ENCODE assay signal across 16 cellular contexts in the genomic region with DNA sequence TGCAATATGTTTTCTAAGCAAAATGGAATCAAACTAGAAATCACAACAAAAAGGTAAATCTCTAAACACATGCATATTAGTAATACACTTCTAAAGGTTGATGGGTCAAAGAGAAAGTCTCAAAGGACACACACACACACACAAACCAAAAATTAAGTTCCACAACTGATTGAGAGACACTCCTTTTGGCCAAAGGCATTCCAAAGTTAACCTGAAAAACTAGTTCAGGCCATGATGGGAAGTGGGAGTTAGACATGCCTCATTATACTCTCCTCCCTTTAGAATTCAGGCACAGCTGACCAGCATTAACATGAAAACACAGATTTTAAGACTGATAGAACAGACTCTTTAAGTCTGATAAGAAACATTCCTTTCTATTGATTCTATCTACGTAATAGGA.
DNase-seq lines count a peak whose midpoint lies in the region; ATAC-seq and TF ChIP-seq lines count a peak whose summit lies in the region.
"Had no signal": no experiment of that assay in that cellular context is flagged by ENCODE, and none has a peak within 500 bp of the region (broad histone marks: within the 10 kb centered on the region; RNA-seq: fewer than 3 reads in every experiment).

No MANE protein-coding gene starts in this region.

- H2AFZ ChIP-seq in trophoblast cell (ENCODE audit: insufficient read depth, low read length, poor library complexity): no peak overlapping the region
- H2AFZ ChIP-seq: GM23338 had no signal

- H4K12ac ChIP-seq in trophoblast cell (ENCODE audit: low read depth, low read length): no peak overlapping the region

- no peaks in the 10 kb centered on the region for H3K36me3 ChIP-seq in trophoblast cell (ENCODE audit: control insufficient read depth in 1 of 2, insufficient read depth in 2 of 2, low read length in 2 of 2)
- no peaks in the 10 kb centered on the region for H3K36me3 ChIP-seq in effector memory CD4-positive, alpha-beta T cell (ENCODE audit: control insufficient read depth, insufficient read depth, low read length)

- DNase-seq in EH (ENCODE audit: low read depth) (peak; percentile 11), NCI-H226 (peak; percentile 45), epithelial cell of esophagus (ENCODE audit: low read depth) (peak; percentile 56), trophoblast cell (peak; percentile 81 to 95), amniotic stem cell (lab: John Stamatoyannopoulos, UW) (no peak)
- no peak for DNase-seq in effector memory CD4-positive, alpha-beta T cell
- DNase-seq: ACHN, C1 segment of cervical spinal cord, HCEC 1CT, NCI-H1105, NCI-H2081, NCI-H2171 treated with DMSO at 0.1 percent for 48 hours had no signal

- no peak overlapping the region for H3K18ac ChIP-seq in trophoblast cell (ENCODE audit: low read length)

- no peak overlapping the region for H3K23ac ChIP-seq in trophoblast cell (ENCODE audit: low read length)

- H3K4me2 ChIP-seq in trophoblast cell (ENCODE audit: low read length): no peak overlapping the region
- H3K4me2 ChIP-seq: GM23338 had no signal

- H3K27ac ChIP-seq in trophoblast cell (ENCODE audit: low read depth, low read length): peak overlapping the region; percentile 93
- H3K27ac ChIP-seq in effector memory CD4-positive, alpha-beta T cell (ENCODE audit: insufficient read depth, low read length, poor library complexity, severe bottlenecking): no peak overlapping the region

- no peak overlapping the region for H2BK12ac ChIP-seq in trophoblast cell (ENCODE audit: low read length)

- H3K79me2 ChIP-seq in trophoblast cell (ENCODE audit: control insufficient read depth, insufficient read depth, low read length, poor library complexity): no peaks in the 10 kb centered on the region

- H3K4me1 ChIP-seq in trophoblast cell (ENCODE audit: control insufficient read depth in 1 of 2, insufficient read depth in 2 of 2, low read length in 2 of 2): no peaks in the 10 kb centered on the region
- H3K4me1 ChIP-seq in effector memory CD4-positive, alpha-beta T cell (ENCODE audit: control insufficient read depth, insufficient read depth, low read length, poor library complexity, severe bottlenecking): no peaks in the 10 kb centered on the region

- no peak overlapping the region for H2BK120ac ChIP-seq in trophoblast cell (ENCODE audit: insufficient read depth, low read length, poor library complexity)

- no peak overlapping the region for H4K91ac ChIP-seq in trophoblast cell (ENCODE audit: low read depth, low read length)

- H2AK5ac ChIP-seq in trophoblast cell (ENCODE audit: low read length): no peak overlapping the region

- H3K9ac ChIP-seq in trophoblast cell (ENCODE audit: low read length): no peak overlapping the region

- H3K9me3 ChIP-seq in trophoblast cell (ENCODE audit: insufficient read depth, low read depth, low read length): no peaks in the 10 kb centered on the region
- no peaks in the 10 kb centered on the region for H3K9me3 ChIP-seq in effector memory CD4-positive, alpha-beta T cell (ENCODE audit: control insufficient read depth, low read length)

- H3K14ac ChIP-seq in trophoblast cell (ENCODE audit: low read length): no peak overlapping the region

- H3K4me3 ChIP-seq in epithelial cell of esophagus (ENCODE audit: low read length) (no peak overlapping the region), trophoblast cell (ENCODE audit: low read depth, low read length) (no peak overlapping the region)
- H3K4me3 ChIP-seq in effector memory CD4-positive, alpha-beta T cell (ENCODE audit: insufficient read depth, low read depth, low read length, poor library complexity, severe bottlenecking): no peak overlapping the region
- H3K4me3 ChIP-seq: GM12878, GM23338, K562 had no signal

- H3K27me3 ChIP-seq in trophoblast cell (ENCODE audit: insufficient read depth, low read length): no peaks in the 10 kb centered on the region
- H3K27me3 ChIP-seq in effector memory CD4-positive, alpha-beta T cell (replicated peaks; ENCODE audit: control insufficient read depth, insufficient read depth, low read length, poor library complexity, severe bottlenecking): no peaks in the 10 kb centered on the region

- no CpG with 5 or more reads among the region's 1 CpG for WGBS in trophoblast cell (ENCODE audit: extremely low coverage, insufficient coverage, insufficient read length)

- H3K79me1 ChIP-seq in trophoblast cell (ENCODE audit: low read length): peaks cover 15% of the 10 kb centered on the region

- no peak overlapping the region for H2BK5ac ChIP-seq in trophoblast cell (ENCODE audit: low read depth, low read length, poor library complexity)

- H3K4ac ChIP-seq in trophoblast cell (ENCODE audit: low read depth, low read length): no peak overlapping the region

- no peak for TF ChIP-seq CTCF in epithelial cell of esophagus (IDR thresholded peaks at IDR 0.05; ENCODE audit: insufficient read depth, low read depth, low read length, missing control alignments)

- H4K8ac ChIP-seq in trophoblast cell (ENCODE audit: low read depth, low read length): no peak overlapping the region

- no peak for ATAC-seq in GM19395 (IDR thresholded peaks at IDR 0.05; ENCODE audit: unreplicated experiment)
- ATAC-seq: GM12878, GM23338, K562 had no signal

Comparison
In these comparisons a context has a peak if more than half of its experiments do, and no peak if none do; other contexts are left out.
1. DNase-seq: peak in EH (single experiment), NCI-H226 (single experiment), epithelial cell of esophagus (single experiment) and trophoblast cell (2 of 2); none in effector memory CD4-positive, alpha-beta T cell (0 of 3) and amniotic stem cell (single experiment).